8 cellular contexts compared by ENCODE assay signal in the genomic region with DNA sequence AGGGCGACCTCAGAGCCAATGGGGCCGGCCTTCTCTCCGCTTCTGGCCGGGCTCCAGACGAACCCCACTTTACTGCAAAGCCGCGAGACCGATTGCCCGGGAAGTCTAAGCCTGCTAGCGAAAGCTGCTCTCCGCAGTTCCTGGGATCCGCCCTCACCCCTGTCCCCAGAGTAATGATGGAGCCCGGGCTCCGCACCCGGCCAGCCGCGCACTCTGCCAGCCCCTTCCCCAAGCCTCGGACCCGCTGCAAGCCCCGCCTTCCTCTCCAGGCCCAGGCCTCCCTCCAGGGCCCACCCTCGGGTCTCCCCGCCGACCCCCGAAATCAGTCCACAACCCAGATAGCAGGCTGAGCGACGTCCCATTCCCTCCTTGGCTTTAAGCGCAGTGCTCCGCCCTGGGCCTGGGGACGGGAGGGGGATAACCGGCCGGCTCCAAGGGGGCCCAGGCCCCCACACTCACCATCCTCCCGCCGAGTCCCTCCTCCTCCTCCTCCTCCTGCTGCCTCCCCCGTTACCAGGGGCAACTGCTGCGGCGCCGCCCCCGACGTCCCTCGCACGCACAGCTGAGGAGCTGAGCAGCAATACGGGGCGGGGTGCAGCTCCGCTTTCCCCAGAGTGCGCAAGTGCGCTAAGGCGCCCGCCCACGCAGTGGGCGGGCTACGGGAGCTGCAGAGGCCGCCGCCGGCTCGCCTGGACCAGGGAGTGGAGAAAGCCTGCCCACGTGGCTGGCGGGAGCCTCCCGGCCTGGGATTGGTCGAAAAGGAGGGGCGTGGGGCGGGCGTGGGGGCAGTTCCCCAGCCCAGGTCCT.
A peak's percentile ranks its signal among the peaks of the same experiment; 100 is the strongest.
DNase-seq lines count a peak whose midpoint lies in the region; ATAC-seq, FAIRE-seq and TF ChIP-seq lines count a peak whose summit lies in the region.

A gene with protein sequence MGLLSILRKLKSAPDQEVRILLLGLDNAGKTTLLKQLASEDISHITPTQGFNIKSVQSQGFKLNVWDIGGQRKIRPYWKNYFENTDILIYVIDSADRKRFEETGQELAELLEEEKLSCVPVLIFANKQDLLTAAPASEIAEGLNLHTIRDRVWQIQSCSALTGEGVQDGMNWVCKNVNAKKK (minus strand): TSS at position 584 of the 807 bp plus-strand sequence. CDS start 122 bp downstream, at position 462.

- H3K27ac ChIP-seq in RWPE2 (ENCODE audit: poor library complexity, severe bottlenecking), result peak within 1 kb of the TSS; percentile 49

- H4K20me1 ChIP-seq in Loucy (ENCODE audit: insufficient read depth, low read length, poor library complexity, severe bottlenecking), result no peaks in the 10 kb centered on the region

- H3K4me1 ChIP-seq in ES-I3 (ENCODE audit: insufficient read depth, low read length), result peaks cover 20% of the 10 kb centered on the region
- peaks cover 53% of the 10 kb centered on the region for H3K4me1 ChIP-seq in Loucy (ENCODE audit: insufficient read depth, low read length, poor library complexity, severe bottlenecking)
- peaks cover 8% of the 10 kb centered on the region for H3K4me1 ChIP-seq in RWPE2 (ENCODE audit: insufficient read depth, poor library complexity, severe bottlenecking)

- H3K79me2 ChIP-seq in Loucy (ENCODE audit: insufficient read depth, low read length), result peaks cover 65% of the 10 kb centered on the region

- peak within 1 kb of the TSS; percentile 89 for H3K4me2 ChIP-seq in Loucy (ENCODE audit: low read depth, low read length, poor library complexity, severe bottlenecking)

- no peaks in the 10 kb centered on the region; the same call in 1 of the 2 replicates for H3F3A ChIP-seq in Loucy (ENCODE audit: low read depth)

- H3K9me2 ChIP-seq in Loucy (replicated peaks; ENCODE audit: low read depth, low read length), result no peaks in the 10 kb centered on the region

- TF ChIP-seq CTCF in Loucy (conservative IDR thresholded peaks at IDR 0.05; ENCODE audit: low read length) (peak; percentile 55), RWPE2 (IDR thresholded peaks at IDR 0.05; ENCODE audit: poor library complexity, severe bottlenecking) (no peak), nephron progenitor cell (IDR thresholded peaks at IDR 0.05) (peak; percentile 12)

- peaks cover 67% of the 10 kb centered on the region for H3K4me1 Mint-ChIP-seq in nephron progenitor cell
- peaks cover 72% of the 10 kb centered on the region for H3K4me1 Mint-ChIP-seq in stimulated activated naive CD8-positive, alpha-beta T cell treated with anti-CD3 and anti-CD28 coated beads, Interleukin-15, Interleukin-2, amounts not matched to agents 100 ng/mL and 50 ng/mL, for 24 hours (ENCODE audit: low read depth)

- H3K4me3 ChIP-seq in Loucy (ENCODE audit: low read length, poor library complexity, severe bottlenecking) (peak within 1 kb of the TSS; percentile 87), RWPE2 (ENCODE audit: severe bottlenecking) (peak within 1 kb of the TSS; percentile 94)

- peak within 1 kb of the TSS; percentile 95 for H3K27ac Mint-ChIP-seq in nephron progenitor cell
- H3K27ac Mint-ChIP-seq in stimulated activated naive CD8-positive, alpha-beta T cell treated with anti-CD3 and anti-CD28 coated beads, Interleukin-15, Interleukin-2, amounts not matched to agents 100 ng/mL and 50 ng/mL, for 24 hours, result peak within 1 kb of the TSS; percentile 90

- DNase-seq in H54 (ENCODE audit: insufficient read length, low spot score) (peak; percentile 93), RWPE2 (ENCODE audit: low spot score) (peak; percentile 99), fibroblast of the conjunctiva (ENCODE audit: low read depth) (peak; percentile 98), nephron progenitor cell (peak; percentile 96)
- DNase-seq in activated effector memory CD4-positive, alpha-beta T cell treated with Interleukin-2 at 50 U/mL for 16 hours, result peak; percentile 95

- TF ChIP-seq POLR2A in H54 (IDR thresholded peaks at IDR 0.05; ENCODE audit: low read depth, low read length), result peak; percentile 46

- H3K9ac ChIP-seq in ES-I3 (ENCODE audit: low read depth, low read length) (peak within 1 kb of the TSS; percentile 88), Loucy (ENCODE audit: low read depth, low read length, poor library complexity, severe bottlenecking) (peak within 1 kb of the TSS; percentile 77)

- no peaks in the 10 kb centered on the region for H3K36me3 Mint-ChIP-seq in nephron progenitor cell (ENCODE audit: low read depth)
- peaks cover 28% of the 10 kb centered on the region for H3K36me3 Mint-ChIP-seq in stimulated activated naive CD8-positive, alpha-beta T cell treated with anti-CD3 and anti-CD28 coated beads, Interleukin-15, Interleukin-2, amounts not matched to agents 100 ng/mL and 50 ng/mL, for 24 hours (ENCODE audit: low read depth)

- H3K27me3 Mint-ChIP-seq in nephron progenitor cell (ENCODE audit: low read depth, poor library complexity), result peaks cover 2% of the 10 kb centered on the region
- H3K27me3 Mint-ChIP-seq in stimulated activated naive CD8-positive, alpha-beta T cell treated with anti-CD3 and anti-CD28 coated beads, Interleukin-15, Interleukin-2, amounts not matched to agents 100 ng/mL and 50 ng/mL, for 24 hours, result no peaks in the 10 kb centered on the region

- H2AFZ ChIP-seq in Loucy (ENCODE audit: low read length), result peak within 1 kb of the TSS; percentile 84

- H3K36me3 ChIP-seq in ES-I3 (ENCODE audit: insufficient read depth, low read length) (no peaks in the 10 kb centered on the region), Loucy (ENCODE audit: insufficient read depth, low read length) (no peaks in the 10 kb centered on the region), RWPE2 (ENCODE audit: low read depth) (0 out of 2 replicates have a peak, but pooled peaks cover 5% of the 10 kb centered on the region)

- ATAC-seq in RWPE2 (ENCODE audit: low read depth), result peak; percentile 85

- peak within 1 kb of the TSS; percentile 95 for H3K4me3 Mint-ChIP-seq in nephron progenitor cell
- peak within 1 kb of the TSS; percentile 93 for H3K4me3 Mint-ChIP-seq in stimulated activated naive CD8-positive, alpha-beta T cell treated with anti-CD3 and anti-CD28 coated beads, Interleukin-15, Interleukin-2, amounts not matched to agents 100 ng/mL and 50 ng/mL, for 24 hours

- FAIRE-seq in H54 (lab: Jason Lieb, UNC), result peak; percentile 6

- H3K27me3 ChIP-seq in Loucy (ENCODE audit: insufficient read depth, low read length, poor library complexity, severe bottlenecking), result no peaks in the 10 kb centered on the region
- no peaks in the 10 kb centered on the region for H3K27me3 ChIP-seq in RWPE2 (ENCODE audit: insufficient read depth, poor library complexity, severe bottlenecking)

- H3K9me3 Mint-ChIP-seq in nephron progenitor cell, result no peaks in the 10 kb centered on the region
- H3K9me3 Mint-ChIP-seq in stimulated activated naive CD8-positive, alpha-beta T cell treated with anti-CD3 and anti-CD28 coated beads, Interleukin-15, Interleukin-2, amounts not matched to agents 100 ng/mL and 50 ng/mL, for 24 hours, result no peaks in the 10 kb centered on the region

- H3K9me3 ChIP-seq in ES-I3 (ENCODE audit: control insufficient read depth, insufficient read depth, low read length) (no peaks in the 10 kb centered on the region), Loucy (ENCODE audit: insufficient read depth, low read depth, low read length) (no peaks in the 10 kb centered on the region), RWPE2 (ENCODE audit: severe bottlenecking) (no peaks in the 10 kb centered on the region)

Comparison
In these comparisons a context has a peak if more than half of its experiments do, and no peak if none do; other contexts are left out.
1. Peak in every context shown above with its lines: DNase-seq, ATAC-seq, H3K4me3 ChIP-seq and H3K27ac ChIP-seq.